Comparison of ENCODE assay signal across 18 cellular contexts in genomic region chr2:188245230-188245629, GRCh38. TPM values are rescaled to one million over a fixed set of nuclear protein-coding genes. Genes with fewer than 3 reads are reported as not detected.
DNase-seq lines count a peak whose midpoint lies in the region; FAIRE-seq and TF ChIP-seq lines count a peak whose summit lies in the region.
"Had no signal": no experiment of that assay in that cellular context is flagged by ENCODE, and none has a peak within 500 bp of the region (broad histone marks: within the 10 kb centered on the region; RNA-seq: fewer than 3 reads in every experiment).

No MANE protein-coding gene starts in this region.

- intact Hi-C loops in head of caudate nucleus (cut with DNase I), result no loop called here

- no peaks in the 10 kb centered on the region for H3K27me3 ChIP-seq in astrocyte (ENCODE audit: insufficient read depth, low read length)

- H3K36me3 Mint-ChIP-seq in astrocyte (ENCODE audit: low read depth, unreplicated experiment), result no peaks in the 10 kb centered on the region
- H3K36me3 Mint-ChIP-seq: CD4-positive, alpha-beta memory T cell had no signal

- no peaks in the 10 kb centered on the region for H3K36me3 ChIP-seq in astrocyte (ENCODE audit: insufficient read depth, low read length)
- H3K36me3 ChIP-seq: HAP-1 had no signal

- peaks cover 3% of the 10 kb centered on the region for H3K9me3 Mint-ChIP-seq in astrocyte (ENCODE audit: unreplicated experiment)

- H3K4me1 ChIP-seq in astrocyte (ENCODE audit: insufficient read depth, low read length), result no peaks in the 10 kb centered on the region
- H3K4me1 ChIP-seq: HAP-1 had no signal

- H3K27me3 Mint-ChIP-seq in astrocyte (ENCODE audit: low read depth, unreplicated experiment), result no peaks in the 10 kb centered on the region
- H3K27me3 Mint-ChIP-seq: CD4-positive, alpha-beta memory T cell had no signal

- H3K9me3 ChIP-seq in astrocyte (ENCODE audit: insufficient read depth, low read depth, low read length), result no peaks in the 10 kb centered on the region
- H3K9me3 ChIP-seq: HAP-1 had no signal

- H3K4me3 ChIP-seq in astrocyte (ENCODE audit: insufficient read depth, low read depth, low read length), result no peak overlapping the region
- H3K4me3 ChIP-seq: HAP-1, PC-9 had no signal

- FAIRE-seq in astrocyte (lab: Jason Lieb, UNC), result no peak
- no peak for FAIRE-seq in frontal cortex (lab: Jason Lieb, UNC)

- peak; percentile 2 for DNase-seq in activated CD4-positive, alpha-beta T cell treated with anti-CD3 and anti-CD28 coated beads for 48 hours
- no peak for DNase-seq in activated CD4-positive, alpha-beta T cell treated with anti-CD3 and anti-CD28 coated beads, Interleukin-2, amount 50 U/mL, for 4 hours
- DNase-seq in astrocyte (ENCODE audit: low read depth) (no peak), head of caudate nucleus (peak in 25 of 42 donors; percentile 3 to 51 (median 24)), GM13977 (ENCODE audit: low spot score) (no peak), frontal cortex (ENCODE audit: low spot score in 2 of 2) (no peak), SKM-1 treated with dmso at 0.1 percent for 144 hours (lab: John Stamatoyannopoulos, UW; ENCODE audit: unreplicated experiment) (no peak)
- DNase-seq in stimulated activated CD4-positive, alpha-beta T cell treated with anti-CD3 and anti-CD28 coated beads, Interleukin-4, amount 100 ng/mL, for 4 hours, result no peak
- DNase-seq: Calu3; CD4-positive, alpha-beta memory T cell; KBM-7; NCI-H1436 treated with DMSO at 0.1 percent for 48 hours; NCI-H2029 treated with DMSO at 0.1 percent for 48 hours; NCI-H2171 treated with DMSO at 0.1 percent for 48 hours; NCI-H774; PC-9 had no signal

- peak overlapping the region; percentile 41 for H3K27ac Mint-ChIP-seq in astrocyte (ENCODE audit: unreplicated experiment)
- H3K27ac Mint-ChIP-seq: CD4-positive, alpha-beta memory T cell had no signal

- no peak overlapping the region for H3K4me3 Mint-ChIP-seq in astrocyte (ENCODE audit: unreplicated experiment)
- H3K4me3 Mint-ChIP-seq: CD4-positive, alpha-beta memory T cell had no signal

- no peak overlapping the region for H3K4me2 ChIP-seq in astrocyte (ENCODE audit: low read length)
- H3K4me2 ChIP-seq: PC-9 had no signal

- no peak overlapping the region for H3K27ac ChIP-seq in astrocyte (ENCODE audit: low read depth, low read length)
- H3K27ac ChIP-seq: 22Rv1, PC-9 had no signal

- no peak overlapping the region for H2AFZ ChIP-seq in astrocyte (ENCODE audit: low read depth, low read length)
- H2AFZ ChIP-seq: PC-9 had no signal

- H3K9ac ChIP-seq in astrocyte (ENCODE audit: low read length), result no peak overlapping the region

- H3K4me1 Mint-ChIP-seq in astrocyte (ENCODE audit: low read depth, unreplicated experiment), result no peaks in the 10 kb centered on the region
- H3K4me1 Mint-ChIP-seq: CD4-positive, alpha-beta memory T cell had no signal

- H4K20me1 ChIP-seq in astrocyte (ENCODE audit: insufficient read depth, low read length), result no peaks in the 10 kb centered on the region

- in situ Hi-C loops in GM13977 (cut with MboI; ENCODE audit: low pct_unique_long_range_greater_than_20kb, low sequenced_read_pairs, unreplicated experiment), result no loop called here

- TF ChIP-seq CTCF in astrocyte (IDR thresholded peaks at IDR 0.05; ENCODE audit: insufficient read depth, low read depth, low read length) (no peak), GM13977 (IDR thresholded peaks at IDR 0.05; ENCODE audit: extremely low read depth, insufficient read depth, missing control alignments) (no peak)

- no peaks in the 10 kb centered on the region for H3K79me2 ChIP-seq in astrocyte (ENCODE audit: insufficient read depth, low read length)

RNA-seq across cellular contexts. Expression of gene GULP1, which starts 46.4 kb away (rescaled TPM):
- total RNA-seq in astrocyte (33.4 and 39.4 TPM in 2 replicates), frontal cortex (51.4 TPM)
- total RNA-seq: CD4-positive, alpha-beta memory T cell had no signal

Comparison
In these comparisons a context has a peak if more than half of its experiments do, and no peak if none do; other contexts are left out.
1. DNase-seq: peak in activated CD4-positive, alpha-beta T cell treated with anti-CD3 and anti-CD28 coated beads for 48 hours (single experiment) and head of caudate nucleus (25 of 42); none in activated CD4-positive, alpha-beta T cell treated with anti-CD3 and anti-CD28 coated beads, Interleukin-2, amount 50 U/mL, for 4 hours (0 of 2), astrocyte (single experiment), stimulated activated CD4-positive, alpha-beta T cell treated with anti-CD3 and anti-CD28 coated beads, Interleukin-4, amount 100 ng/mL, for 4 hours (0 of 2), GM13977 (single experiment), frontal cortex (0 of 2) and SKM-1 treated with dmso at 0.1 percent for 144 hours (single experiment).